In genomic region chr19:47021536-47022139, GRCh38 we compare ENCODE assay signal across 13 cellular contexts. TPM values are rescaled to one million over a fixed set of nuclear protein-coding genes. Genes with fewer than 3 reads are reported as not detected.
DNase-seq lines count a peak whose midpoint lies in the region; ATAC-seq and TF ChIP-seq lines count a peak whose summit lies in the region.
"Had no signal": no experiment of that assay in that cellular context is flagged by ENCODE, and none has a peak within 500 bp of the region (broad histone marks: within the 10 kb centered on the region; RNA-seq: fewer than 3 reads in every experiment).

No MANE protein-coding gene starts in this region.

- ATAC-seq in HCT116, result no peak
- ATAC-seq in GM19324 (IDR thresholded peaks at IDR 0.05; ENCODE audit: low FRiP score, unreplicated experiment), result no peak
- ATAC-seq in HG03342 (IDR thresholded peaks at IDR 0.05; ENCODE audit: unreplicated experiment), result no peak

- no peak overlapping the region for H4K8ac ChIP-seq in mesendoderm (ENCODE audit: low read depth, low read length)

- H3K9ac ChIP-seq in HCT116 (ENCODE audit: low read length), result peak overlapping the region; percentile 53; the same call in 1 of the 2 replicates
- no peak overlapping the region for H3K9ac ChIP-seq in mesendoderm (ENCODE audit: low read length)

- H3K79me1 ChIP-seq in mesendoderm (ENCODE audit: low read length), result no peaks in the 10 kb centered on the region

- peak overlapping the region; percentile 78 for H2AFZ ChIP-seq in HCT116 (ENCODE audit: low read depth, low read length, poor library complexity, severe bottlenecking)

- H3K27ac ChIP-seq in HCT116 (ENCODE audit: low read depth, low read length), result no peak overlapping the region; the same call in 1 of the 2 replicates
- H3K27ac ChIP-seq in mesendoderm (ENCODE audit: low read depth, low read length), result no peak overlapping the region
- H3K27ac ChIP-seq: SJSA1 had no signal

- peaks cover 2% of the 10 kb centered on the region for H3K36me3 Mint-ChIP-seq in chondrocyte (ENCODE audit: low read depth)
- H3K36me3 Mint-ChIP-seq in activated CD4-positive, alpha-beta memory T cell treated with anti-CD3 and anti-CD28 coated beads for 36 hours, result no peaks in the 10 kb centered on the region
- H3K36me3 Mint-ChIP-seq in activated naive CD4-positive, alpha-beta T cell treated with anti-CD3 and anti-CD28 coated beads, Interleukin-2, amount 10 ng/mL, durations not matched to agents 7 days and 5 days, result no peaks in the 10 kb centered on the region

- H3K9me2 ChIP-seq in HCT116 (ENCODE audit: insufficient read depth), result no peaks in the 10 kb centered on the region

- no peak overlapping the region for H2AK5ac ChIP-seq in mesendoderm (ENCODE audit: low read length)

- peak; percentile 11 for DNase-seq in AG10803 (ENCODE audit: low read depth)
- no peak for DNase-seq in HCT116 (ENCODE audit: low read depth, low spot score)
- no peak for DNase-seq in chondrocyte (ENCODE audit: low spot score)
- DNase-seq in mesendoderm, result peak; percentile 45
- no peak for DNase-seq in activated CD4-positive, alpha-beta memory T cell treated with anti-CD3 and anti-CD28 coated beads for 36 hours
- no peak for DNase-seq in activated naive CD4-positive, alpha-beta T cell treated with anti-CD3 and anti-CD28 coated beads, Interleukin-2, amount 10 ng/mL, durations not matched to agents 7 days and 5 days
- DNase-seq: activated CD8-positive, alpha-beta memory T cell treated with anti-CD3 and anti-CD28 coated beads, Interleukin-2, amount 50 U/mL, for 4 hours; cortex of kidney; GF-D8 had no signal

- H3K56ac ChIP-seq in mesendoderm (ENCODE audit: low read length), result peak overlapping the region; percentile 19

- H3K27me3 ChIP-seq in HCT116 (ENCODE audit: insufficient read depth, low read length) (no peaks in the 10 kb centered on the region), mesendoderm (ENCODE audit: insufficient read depth, low read length, poor library complexity) (peaks cover 34% of the 10 kb centered on the region)

- CTCF ChIA-PET in HCT116 (lab: Charles Lee), result interaction anchor here (1.1 kb wide), 1 partner anchor 9 kb away, joined by 4 read pairs; no protein-coding TSS in a partner anchor
- CTCF ChIA-PET in activated CD4-positive, alpha-beta memory T cell treated with anti-CD3 and anti-CD28 coated beads for 36 hours (lab: Charles Lee), result interaction anchor here (0.5 to 4.3 kb wide), 4 partner anchors 8 to 283 kb away, joined by 3 to 25 read pairs (median 4); no protein-coding TSS in a partner anchor
- CTCF ChIA-PET in activated naive CD4-positive, alpha-beta T cell treated with anti-CD3 and anti-CD28 coated beads, Interleukin-2, amount 10 ng/mL, durations not matched to agents 7 days and 5 days (lab: Charles Lee), result interaction anchor here (1.6 to 2.1 kb wide), 2 partner anchors 13 to 15 kb away, joined by 4 to 5 read pairs; no protein-coding TSS in a partner anchor

- H3K9me3 Mint-ChIP-seq in chondrocyte (ENCODE audit: low read depth), result no peaks in the 10 kb centered on the region
- H3K9me3 Mint-ChIP-seq in activated CD4-positive, alpha-beta memory T cell treated with anti-CD3 and anti-CD28 coated beads for 36 hours, result no peaks in the 10 kb centered on the region
- no peaks in the 10 kb centered on the region for H3K9me3 Mint-ChIP-seq in activated naive CD4-positive, alpha-beta T cell treated with anti-CD3 and anti-CD28 coated beads, Interleukin-2, amount 10 ng/mL, durations not matched to agents 7 days and 5 days

- no TSS peak for BruUV-seq in HCT116 (replicated peaks; lab: Mats Ljungman, UMichigan)

- H3K4me3 ChIP-seq in AG10803 (ENCODE audit: low read length) (peak overlapping the region; percentile 57), HCT116 (replicated peaks in 1 of 2; ENCODE audit: low read depth in 1 of 2, low read length in 2 of 2) (peak overlapping the region in 1 of 2 experiments; percentile 63; a peak in 3 of 4 replicates), mesendoderm (ENCODE audit: low read length) (no peak overlapping the region)

- no peak overlapping the region for H3K4ac ChIP-seq in mesendoderm (ENCODE audit: low read depth, low read length)

- H3K18ac ChIP-seq in mesendoderm (ENCODE audit: low read length), result no peak overlapping the region

- no peak for TF ChIP-seq CTCF in AG10803 (conservative IDR thresholded peaks at IDR 0.05; ENCODE audit: low read length)
- TF ChIP-seq CTCF in HCT116 (IDR thresholded peaks at IDR 0.05 in 2 of 3, conservative IDR thresholded peaks at IDR 0.05 in 1 of 3; ENCODE audit: borderline replicate concordance in 1 of 3, insufficient read depth in 1 of 3, low read depth in 2 of 3, low read length in 2 of 3), result no peak
- no peak for TF ChIP-seq CTCF in chondrocyte (IDR thresholded peaks at IDR 0.05)

- POLR2A ChIA-PET in HCT116 (lab: Charles Lee), result interaction anchor here (0.8 to 1.1 kb wide), 2 partner anchors 9 to 92 kb away, joined by 3 read pairs; partner anchors contain the start of gene ZC3H4
- POLR2A ChIA-PET in activated CD4-positive, alpha-beta memory T cell treated with anti-CD3 and anti-CD28 coated beads for 36 hours (lab: Charles Lee), result no interaction called here

- H2BK15ac ChIP-seq in mesendoderm (replicated peaks; ENCODE audit: low read depth), result no peak overlapping the region

- H2BK120ac ChIP-seq in mesendoderm (ENCODE audit: low read depth, low read length), result no peak overlapping the region

- peak overlapping the region; percentile 68 for H3K4me3 Mint-ChIP-seq in chondrocyte (ENCODE audit: unreplicated experiment)
- no peak overlapping the region for H3K4me3 Mint-ChIP-seq in activated CD4-positive, alpha-beta memory T cell treated with anti-CD3 and anti-CD28 coated beads for 36 hours
- no peak overlapping the region for H3K4me3 Mint-ChIP-seq in activated naive CD4-positive, alpha-beta T cell treated with anti-CD3 and anti-CD28 coated beads, Interleukin-2, amount 10 ng/mL, durations not matched to agents 7 days and 5 days

- H3K79me2 ChIP-seq in HCT116 (ENCODE audit: insufficient read depth, low read length) (no peaks in the 10 kb centered on the region), mesendoderm (ENCODE audit: control insufficient read depth, insufficient read depth, low read length) (no peaks in the 10 kb centered on the region)

- TF ChIP-seq RAD21 in HCT116 (IDR thresholded peaks at IDR 0.05; ENCODE audit: low read depth), result no peak

- no peak overlapping the region for H4K5ac ChIP-seq in mesendoderm (ENCODE audit: low read length)

- H4K20me1 ChIP-seq in HCT116 (ENCODE audit: insufficient read depth), result no peaks in the 10 kb centered on the region

- H3K4me1 ChIP-seq in HCT116 (ENCODE audit: control insufficient read depth in 1 of 2, insufficient read depth in 2 of 2, low read length in 2 of 2) (peaks cover 3 to 15% of the 10 kb centered on the region in 2 experiments; a peak in 3 of 4 replicates), mesendoderm (ENCODE audit: control insufficient read depth, low read depth, low read length) (no peaks in the 10 kb centered on the region)

- H3K4me1 Mint-ChIP-seq in chondrocyte (ENCODE audit: low read depth), result peaks cover 8% of the 10 kb centered on the region
- peaks cover 15% of the 10 kb centered on the region for H3K4me1 Mint-ChIP-seq in activated CD4-positive, alpha-beta memory T cell treated with anti-CD3 and anti-CD28 coated beads for 36 hours (ENCODE audit: low read depth)
- H3K4me1 Mint-ChIP-seq in activated naive CD4-positive, alpha-beta T cell treated with anti-CD3 and anti-CD28 coated beads, Interleukin-2, amount 10 ng/mL, durations not matched to agents 7 days and 5 days, result peaks cover 13% of the 10 kb centered on the region

- no peaks in the 10 kb centered on the region for H3K36me3 ChIP-seq in HCT116 (ENCODE audit: control insufficient read depth in 1 of 2, insufficient read depth in 2 of 2, low read length in 2 of 2)
- H3K36me3 ChIP-seq in mesendoderm (ENCODE audit: control insufficient read depth, insufficient read depth, low read length), result no peaks in the 10 kb centered on the region
- H3K36me3 ChIP-seq: SJSA1 had no signal

- no peak for TF ChIP-seq POLR2A in HCT116 (IDR thresholded peaks at IDR 0.05; ENCODE audit: borderline replicate concordance, extremely low read depth, insufficient read depth, insufficient read length)

- H3K9me3 ChIP-seq in HCT116 (ENCODE audit: control insufficient read depth in 1 of 2, insufficient read depth in 1 of 2, low read depth in 1 of 2, low read length in 2 of 2), result no peaks in the 10 kb centered on the region
- H3K9me3 ChIP-seq: SJSA1 had no signal

- H3K23ac ChIP-seq in mesendoderm (ENCODE audit: low read length), result no peak overlapping the region

- intact Hi-C loops in HCT116 (cut with micrococcal nuclease), result no loop called here
- intact Hi-C loops in activated CD4-positive, alpha-beta memory T cell treated with anti-CD3 and anti-CD28 coated beads for 36 hours (cut with micrococcal nuclease), result loop anchor here (5.0 kb wide), 1 partner anchor 221 kb away; no protein-coding TSS in a partner anchor

- peak overlapping the region; percentile 95 for H3K4me2 ChIP-seq in HCT116 (ENCODE audit: low read length)
- peak overlapping the region; percentile 13 for H3K4me2 ChIP-seq in mesendoderm (ENCODE audit: low read length)

- H3K27ac Mint-ChIP-seq in chondrocyte (ENCODE audit: unreplicated experiment), result no peak overlapping the region
- no peak overlapping the region for H3K27ac Mint-ChIP-seq in activated CD4-positive, alpha-beta memory T cell treated with anti-CD3 and anti-CD28 coated beads for 36 hours
- no peak overlapping the region for H3K27ac Mint-ChIP-seq in activated naive CD4-positive, alpha-beta T cell treated with anti-CD3 and anti-CD28 coated beads, Interleukin-2, amount 10 ng/mL, durations not matched to agents 7 days and 5 days

- no peak overlapping the region for H2BK5ac ChIP-seq in mesendoderm (ENCODE audit: low read length)

- peaks cover 22% of the 10 kb centered on the region for H3K27me3 Mint-ChIP-seq in chondrocyte (ENCODE audit: low read depth)
- peaks cover 46% of the 10 kb centered on the region for H3K27me3 Mint-ChIP-seq in activated CD4-positive, alpha-beta memory T cell treated with anti-CD3 and anti-CD28 coated beads for 36 hours
- peaks cover 95% of the 10 kb centered on the region for H3K27me3 Mint-ChIP-seq in activated naive CD4-positive, alpha-beta T cell treated with anti-CD3 and anti-CD28 coated beads, Interleukin-2, amount 10 ng/mL, durations not matched to agents 7 days and 5 days

- RAD21 ChIA-PET in HCT116 (lab: Charles Lee; ENCODE audit: low non-redundant PET in 1 of 2, low total read pairs in 2 of 2, uncharacterized antibody in 2 of 2, unreplicated experiment in 2 of 2), result no interaction called here

- WGBS in mesendoderm (ENCODE audit: extremely low coverage, insufficient coverage, low lambda C conversion rate), result no CpG with 5 or more reads among the region's 50 CpGs

RNA-seq across cellular contexts. Expression of gene NPAS1, which starts 2.0 kb away (rescaled TPM):
- total RNA-seq in HCT116 (2021; ENCODE audit: unreplicated experiment) (4.6 TPM), chondrocyte (1.0 to 1.8 TPM (median 1.7 TPM) in 3 replicates)
- polyA plus RNA-seq in HCT116 (2012), result 2.6 and 2.9 TPM in 2 replicates
- polyA plus RNA-seq in mesendoderm (2013, experiment 1 of 2), result 2.4 TPM
- polyA plus RNA-seq in mesendoderm (2013, experiment 2 of 2), result 2.5 TPM
- total RNA-seq in activated CD4-positive, alpha-beta memory T cell treated with anti-CD3 and anti-CD28 coated beads for 36 hours, result not detected
- total RNA-seq: liver, SJSA1 had no signal

RNA-seq across cellular contexts. Expression of gene TMEM160, which starts 26.8 kb away (rescaled TPM):
- total RNA-seq in HCT116 (2021; ENCODE audit: unreplicated experiment) (49.4 TPM), chondrocyte (35.8 to 37.6 TPM (median 37.3 TPM) in 3 replicates)
- polyA plus RNA-seq in HCT116 (2012), result 29.9 and 30.8 TPM in 2 replicates
- 40.2 TPM for polyA plus RNA-seq in mesendoderm (2013, experiment 1 of 2)
- polyA plus RNA-seq in mesendoderm (2013, experiment 2 of 2), result 43.4 TPM
- total RNA-seq in activated CD4-positive, alpha-beta memory T cell treated with anti-CD3 and anti-CD28 coated beads for 36 hours, result 10 to 100 TPM; 62.8 to 69.8 TPM

Comparison
In these comparisons a context has a peak if more than half of its experiments do, and no peak if none do; other contexts are left out.
1. DNase-seq: peak in AG10803 (single experiment) and mesendoderm (single experiment); none in HCT116 (single experiment), chondrocyte (single experiment), activated CD4-positive, alpha-beta memory T cell treated with anti-CD3 and anti-CD28 coated beads for 36 hours (single experiment) and activated naive CD4-positive, alpha-beta T cell treated with anti-CD3 and anti-CD28 coated beads, Interleukin-2, amount 10 ng/mL, durations not matched to agents 7 days and 5 days (single experiment).